Comparison of ENCODE assay signal across 1 cellular context in genomic region chr7:134419085-134419484, GRCh38.
TF ChIP-seq lines count a peak whose summit lies in the region.

No MANE protein-coding gene starts in this region.

TF ChIP-seq in HepG2, 621 proteins besides CTCF, POLR2A, EP300 and RAD21 (continued from another document and continues in another):
- TF ChIP-seq TRAFD1 (CRISPR knock-in tag; IDR thresholded peaks at IDR 0.05; ENCODE audit: borderline replicate concordance) = no peak
- no peak for TF ChIP-seq ATF3 (CRISPR knock-in tag; IDR thresholded peaks at IDR 0.05)
- no peak for TF ChIP-seq RFXANK (CRISPR knock-in tag; IDR thresholded peaks at IDR 0.05)
- TF ChIP-seq ZBTB3 (CRISPR knock-in tag; IDR thresholded peaks at IDR 0.05; ENCODE audit: borderline replicate concordance, low read depth) = no peak
- TF ChIP-seq KAT7 (CRISPR knock-in tag; IDR thresholded peaks at IDR 0.05; ENCODE audit: borderline replicate concordance) = no peak
- TF ChIP-seq, protein P1, sequence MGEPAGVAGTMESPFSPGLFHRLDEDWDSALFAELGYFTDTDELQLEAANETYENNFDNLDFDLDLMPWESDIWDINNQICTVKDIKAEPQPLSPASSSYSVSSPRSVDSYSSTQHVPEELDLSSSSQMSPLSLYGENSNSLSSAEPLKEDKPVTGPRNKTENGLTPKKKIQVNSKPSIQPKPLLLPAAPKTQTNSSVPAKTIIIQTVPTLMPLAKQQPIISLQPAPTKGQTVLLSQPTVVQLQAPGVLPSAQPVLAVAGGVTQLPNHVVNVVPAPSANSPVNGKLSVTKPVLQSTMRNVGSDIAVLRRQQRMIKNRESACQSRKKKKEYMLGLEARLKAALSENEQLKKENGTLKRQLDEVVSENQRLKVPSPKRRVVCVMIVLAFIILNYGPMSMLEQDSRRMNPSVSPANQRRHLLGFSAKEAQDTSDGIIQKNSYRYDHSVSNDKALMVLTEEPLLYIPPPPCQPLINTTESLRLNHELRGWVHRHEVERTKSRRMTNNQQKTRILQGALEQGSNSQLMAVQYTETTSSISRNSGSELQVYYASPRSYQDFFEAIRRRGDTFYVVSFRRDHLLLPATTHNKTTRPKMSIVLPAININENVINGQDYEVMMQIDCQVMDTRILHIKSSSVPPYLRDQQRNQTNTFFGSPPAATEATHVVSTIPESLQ (CRISPR knock-in tag; conservative IDR thresholded peaks at IDR 0.05) = no peak
- peak; percentile 93 for TF ChIP-seq GATAD2A (CRISPR knock-in tag; IDR thresholded peaks at IDR 0.05)
- TF ChIP-seq, protein P2, sequence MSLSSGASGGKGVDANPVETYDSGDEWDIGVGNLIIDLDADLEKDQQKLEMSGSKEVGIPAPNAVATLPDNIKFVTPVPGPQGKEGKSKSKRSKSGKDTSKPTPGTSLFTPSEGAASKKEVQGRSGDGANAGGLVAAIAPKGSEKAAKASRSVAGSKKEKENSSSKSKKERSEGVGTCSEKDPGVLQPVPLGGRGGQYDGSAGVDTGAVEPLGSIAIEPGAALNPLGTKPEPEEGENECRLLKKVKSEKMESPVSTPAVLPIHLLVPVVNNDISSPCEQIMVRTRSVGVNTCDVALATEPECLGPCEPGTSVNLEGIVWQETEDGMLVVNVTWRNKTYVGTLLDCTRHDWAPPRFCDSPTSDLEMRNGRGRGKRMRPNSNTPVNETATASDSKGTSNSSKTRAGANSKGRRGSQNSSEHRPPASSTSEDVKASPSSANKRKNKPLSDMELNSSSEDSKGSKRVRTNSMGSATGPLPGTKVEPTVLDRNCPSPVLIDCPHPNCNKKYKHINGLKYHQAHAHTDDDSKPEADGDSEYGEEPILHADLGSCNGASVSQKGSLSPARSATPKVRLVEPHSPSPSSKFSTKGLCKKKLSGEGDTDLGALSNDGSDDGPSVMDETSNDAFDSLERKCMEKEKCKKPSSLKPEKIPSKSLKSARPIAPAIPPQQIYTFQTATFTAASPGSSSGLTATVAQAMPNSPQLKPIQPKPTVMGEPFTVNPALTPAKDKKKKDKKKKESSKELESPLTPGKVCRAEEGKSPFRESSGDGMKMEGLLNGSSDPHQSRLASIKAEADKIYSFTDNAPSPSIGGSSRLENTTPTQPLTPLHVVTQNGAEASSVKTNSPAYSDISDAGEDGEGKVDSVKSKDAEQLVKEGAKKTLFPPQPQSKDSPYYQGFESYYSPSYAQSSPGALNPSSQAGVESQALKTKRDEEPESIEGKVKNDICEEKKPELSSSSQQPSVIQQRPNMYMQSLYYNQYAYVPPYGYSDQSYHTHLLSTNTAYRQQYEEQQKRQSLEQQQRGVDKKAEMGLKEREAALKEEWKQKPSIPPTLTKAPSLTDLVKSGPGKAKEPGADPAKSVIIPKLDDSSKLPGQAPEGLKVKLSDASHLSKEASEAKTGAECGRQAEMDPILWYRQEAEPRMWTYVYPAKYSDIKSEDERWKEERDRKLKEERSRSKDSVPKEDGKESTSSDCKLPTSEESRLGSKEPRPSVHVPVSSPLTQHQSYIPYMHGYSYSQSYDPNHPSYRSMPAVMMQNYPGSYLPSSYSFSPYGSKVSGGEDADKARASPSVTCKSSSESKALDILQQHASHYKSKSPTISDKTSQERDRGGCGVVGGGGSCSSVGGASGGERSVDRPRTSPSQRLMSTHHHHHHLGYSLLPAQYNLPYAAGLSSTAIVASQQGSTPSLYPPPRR (CRISPR knock-in tag; IDR thresholded peaks at IDR 0.05; ENCODE audit: borderline replicate concordance) = 0 out of 2 replicates have a peak, but pooled peaks have one; percentile 49
- TF ChIP-seq TAF1 (CRISPR knock-in tag; IDR thresholded peaks at IDR 0.05) = no peak
- TF ChIP-seq TMF1 (CRISPR knock-in tag; IDR thresholded peaks at IDR 0.05; ENCODE audit: low read depth) = no peak
- no peak for TF ChIP-seq NONO (IDR thresholded peaks at IDR 0.05)
- no peak for TF ChIP-seq NONO (CRISPR knock-in tag; conservative IDR thresholded peaks at IDR 0.05)
- TF ChIP-seq IKZF1 (IDR thresholded peaks at IDR 0.05) = no peak
- no peak for TF ChIP-seq ZNF260 (CRISPR knock-in tag; IDR thresholded peaks at IDR 0.05; ENCODE audit: borderline replicate concordance, low read depth)
- 0 out of 2 replicates have a peak, but pooled peaks have one; percentile 38 for TF ChIP-seq PPARG (CRISPR knock-in tag; conservative IDR thresholded peaks at IDR 0.05)
- no peak for TF ChIP-seq ZNF713 (CRISPR knock-in tag; IDR thresholded peaks at IDR 0.05)
- no peak for TF ChIP-seq ZNF510 (CRISPR knock-in tag; IDR thresholded peaks at IDR 0.05; ENCODE audit: low read depth)
- TF ChIP-seq RARA (CRISPR knock-in tag; IDR thresholded peaks at IDR 0.05) = peak; percentile 73
- peak; percentile 41; the same call in 1 of the 2 replicates for TF ChIP-seq GABPB1 (CRISPR knock-in tag; IDR thresholded peaks at IDR 0.05)
- peak; percentile 57; the same call in 1 of the 2 replicates for TF ChIP-seq NCOA2 (CRISPR knock-in tag; IDR thresholded peaks at IDR 0.05)
- no peak for TF ChIP-seq MATR3 (CRISPR knock-in tag; IDR thresholded peaks at IDR 0.05)
- no peak for TF ChIP-seq ZNF883 (CRISPR knock-in tag; IDR thresholded peaks at IDR 0.05; ENCODE audit: not compliant biosample characterization)
- TF ChIP-seq HNF4A (CRISPR knock-in tag; IDR thresholded peaks at IDR 0.05) = 0 out of 2 replicates have a peak, but pooled peaks have one; percentile 11
- TF ChIP-seq MIXL1 (CRISPR knock-in tag; IDR thresholded peaks at IDR 0.05) = no peak
- no peak for TF ChIP-seq ZNF7 (CRISPR knock-in tag; IDR thresholded peaks at IDR 0.05)
- TF ChIP-seq HDAC2 (CRISPR knock-in tag; IDR thresholded peaks at IDR 0.05) = peak; percentile 58; the same call in 1 of the 2 replicates
- TF ChIP-seq ZNF350 (CRISPR knock-in tag; IDR thresholded peaks at IDR 0.05; ENCODE audit: borderline replicate concordance, low read depth) = 0 out of 2 replicates have a peak, but pooled peaks have one; percentile 33
- no peak for TF ChIP-seq SOX6 (IDR thresholded peaks at IDR 0.05)
- peak; percentile 68; the same call in 1 of the 2 replicates for TF ChIP-seq SOX6 (CRISPR knock-in tag; IDR thresholded peaks at IDR 0.05)
- no peak for TF ChIP-seq ZNF746 (CRISPR knock-in tag; IDR thresholded peaks at IDR 0.05)
- TF ChIP-seq HDAC1 (CRISPR knock-in tag; IDR thresholded peaks at IDR 0.05) = peak; percentile 57
- no peak for TF ChIP-seq CREBL2 (CRISPR knock-in tag; IDR thresholded peaks at IDR 0.05; ENCODE audit: borderline replicate concordance)
- TF ChIP-seq, protein P3, sequence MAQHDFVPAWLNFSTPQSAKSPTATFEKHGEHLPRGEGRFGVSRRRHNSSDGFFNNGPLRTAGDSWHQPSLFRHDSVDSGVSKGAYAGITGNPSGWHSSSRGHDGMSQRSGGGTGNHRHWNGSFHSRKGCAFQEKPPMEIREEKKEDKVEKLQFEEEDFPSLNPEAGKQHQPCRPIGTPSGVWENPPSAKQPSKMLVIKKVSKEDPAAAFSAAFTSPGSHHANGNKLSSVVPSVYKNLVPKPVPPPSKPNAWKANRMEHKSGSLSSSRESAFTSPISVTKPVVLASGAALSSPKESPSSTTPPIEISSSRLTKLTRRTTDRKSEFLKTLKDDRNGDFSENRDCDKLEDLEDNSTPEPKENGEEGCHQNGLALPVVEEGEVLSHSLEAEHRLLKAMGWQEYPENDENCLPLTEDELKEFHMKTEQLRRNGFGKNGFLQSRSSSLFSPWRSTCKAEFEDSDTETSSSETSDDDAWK (CRISPR knock-in tag; IDR thresholded peaks at IDR 0.05) = no peak
- no peak for TF ChIP-seq ZNF296 (CRISPR knock-in tag; conservative IDR thresholded peaks at IDR 0.05)
- TF ChIP-seq RARG (CRISPR knock-in tag; IDR thresholded peaks at IDR 0.05; ENCODE audit: low read depth) = no peak
- no peak for TF ChIP-seq ZMAT5 (CRISPR knock-in tag; IDR thresholded peaks at IDR 0.05; ENCODE audit: borderline replicate concordance, low read depth)
- no peak for TF ChIP-seq ZNF282 (IDR thresholded peaks at IDR 0.05; ENCODE audit: partially characterized antibody)
- 0 out of 2 replicates have a peak, but pooled peaks have one; percentile 16 for TF ChIP-seq STAG1 (CRISPR knock-in tag; IDR thresholded peaks at IDR 0.05)
- no peak for TF ChIP-seq ATF1 (CRISPR knock-in tag; IDR thresholded peaks at IDR 0.05)
- TF ChIP-seq, protein P4, sequence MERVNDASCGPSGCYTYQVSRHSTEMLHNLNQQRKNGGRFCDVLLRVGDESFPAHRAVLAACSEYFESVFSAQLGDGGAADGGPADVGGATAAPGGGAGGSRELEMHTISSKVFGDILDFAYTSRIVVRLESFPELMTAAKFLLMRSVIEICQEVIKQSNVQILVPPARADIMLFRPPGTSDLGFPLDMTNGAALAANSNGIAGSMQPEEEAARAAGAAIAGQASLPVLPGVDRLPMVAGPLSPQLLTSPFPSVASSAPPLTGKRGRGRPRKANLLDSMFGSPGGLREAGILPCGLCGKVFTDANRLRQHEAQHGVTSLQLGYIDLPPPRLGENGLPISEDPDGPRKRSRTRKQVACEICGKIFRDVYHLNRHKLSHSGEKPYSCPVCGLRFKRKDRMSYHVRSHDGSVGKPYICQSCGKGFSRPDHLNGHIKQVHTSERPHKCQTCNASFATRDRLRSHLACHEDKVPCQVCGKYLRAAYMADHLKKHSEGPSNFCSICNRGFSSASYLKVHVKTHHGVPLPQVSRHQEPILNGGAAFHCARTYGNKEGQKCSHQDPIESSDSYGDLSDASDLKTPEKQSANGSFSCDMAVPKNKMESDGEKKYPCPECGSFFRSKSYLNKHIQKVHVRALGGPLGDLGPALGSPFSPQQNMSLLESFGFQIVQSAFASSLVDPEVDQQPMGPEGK (CRISPR knock-in tag; IDR thresholded peaks at IDR 0.05) = peak; percentile 49; the same call in 1 of the 2 replicates
- no peak for TF ChIP-seq SMAD3 (CRISPR knock-in tag; IDR thresholded peaks at IDR 0.05)
- TF ChIP-seq ZNF556 (CRISPR knock-in tag; IDR thresholded peaks at IDR 0.05; ENCODE audit: borderline replicate concordance) = no peak
- no peak for TF ChIP-seq ATF7-NPFF (CRISPR knock-in tag; IDR thresholded peaks at IDR 0.05; ENCODE audit: low read depth)
- TF ChIP-seq SSRP1 (CRISPR knock-in tag; IDR thresholded peaks at IDR 0.05) = 0 out of 2 replicates have a peak, but pooled peaks have one; percentile 50
- no peak for TF ChIP-seq ZNF180 (CRISPR knock-in tag; IDR thresholded peaks at IDR 0.05; ENCODE audit: borderline replicate concordance, low read depth)
- no peak; the same call in 1 of the 2 replicates for TF ChIP-seq NR2C2 (CRISPR knock-in tag; IDR thresholded peaks at IDR 0.05; ENCODE audit: borderline replicate concordance)
- TF ChIP-seq DNMT1 (CRISPR knock-in tag; IDR thresholded peaks at IDR 0.05) = no peak
- TF ChIP-seq DMTF1 (CRISPR knock-in tag; IDR thresholded peaks at IDR 0.05) = no peak
- no peak for TF ChIP-seq ZNF503 (CRISPR knock-in tag; IDR thresholded peaks at IDR 0.05)
- no peak for TF ChIP-seq PAF1 (CRISPR knock-in tag; IDR thresholded peaks at IDR 0.05)
